ENCODE assay signal across 8 cellular contexts in the genomic region with DNA sequence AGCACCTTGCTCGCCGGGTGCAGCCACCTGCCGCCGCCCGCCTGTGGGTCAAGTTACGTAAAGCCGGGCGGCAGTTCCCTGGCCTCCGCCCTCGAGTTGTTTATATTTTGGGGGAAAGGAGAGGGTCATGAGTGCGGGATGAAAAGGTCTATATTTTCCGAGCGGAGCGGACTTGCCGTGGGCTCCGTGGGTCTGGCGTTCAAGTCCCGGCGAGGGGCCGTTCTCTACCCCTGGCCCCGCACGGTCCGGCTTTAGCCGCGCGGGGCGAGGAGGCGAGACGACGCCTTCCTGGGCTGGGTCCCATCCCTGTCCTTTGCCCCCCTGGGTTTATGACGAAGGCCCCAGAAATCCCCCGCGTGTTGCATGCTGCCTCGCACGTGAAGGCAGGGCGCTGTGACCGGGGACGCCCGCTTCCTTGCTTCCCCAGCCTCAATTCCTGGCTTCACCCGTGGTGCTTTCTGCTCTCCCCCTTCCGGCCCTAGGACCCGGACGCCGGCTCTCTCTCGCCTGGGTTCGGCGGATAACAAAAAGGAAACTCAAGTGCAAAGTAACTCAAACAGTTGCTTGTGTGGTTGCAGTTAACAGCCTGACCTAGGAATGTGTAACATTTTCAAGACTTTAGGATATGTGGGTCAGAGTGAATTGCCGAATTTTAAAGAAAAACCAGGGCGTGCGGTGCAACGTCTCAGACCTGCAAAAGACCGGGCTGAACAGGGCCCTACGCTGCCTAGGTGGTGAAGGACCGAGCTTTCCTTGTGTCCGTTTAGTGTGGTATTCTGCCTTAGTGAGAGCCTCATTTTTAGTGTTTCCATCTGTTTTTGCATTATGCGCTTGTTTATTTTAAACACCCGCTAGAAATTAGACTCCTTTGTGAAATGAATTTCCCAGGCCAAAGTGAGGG. TPM values are rescaled to one million over a fixed set of nuclear protein-coding genes. Genes with fewer than 3 reads are reported as not detected.
DNase-seq lines count a peak whose midpoint lies in the region; ATAC-seq, FAIRE-seq and TF ChIP-seq lines count a peak whose summit lies in the region.

No MANE protein-coding gene starts in this region.

- H3K27ac ChIP-seq in endothelial cell of umbilical vein (ENCODE audit: insufficient read depth, low read depth, low read length), result peak overlapping the region; percentile 44

- H3K79me2 ChIP-seq in endothelial cell of umbilical vein (ENCODE audit: control insufficient read depth, insufficient read depth, low read length), result peaks cover 42% of the 10 kb centered on the region

- no peaks in the 10 kb centered on the region for H4K20me1 ChIP-seq in endothelial cell of umbilical vein (replicated peaks; ENCODE audit: control insufficient read depth, extremely low read depth, insufficient read depth, low read length)

- TF ChIP-seq CTCF in GM12875 (IDR thresholded peaks at IDR 0.05; ENCODE audit: borderline replicate concordance, insufficient read depth, low read depth, low read length), result 0 out of 2 replicates have a peak, but pooled peaks have one; percentile 3
- no peak for TF ChIP-seq CTCF in endothelial cell of umbilical vein (IDR thresholded peaks at IDR 0.05; ENCODE audit: extremely low read depth in 1 of 2, insufficient read depth in 1 of 2, low read depth in 1 of 2, low read length in 2 of 2)
- TF ChIP-seq CTCF in mucosa of descending colon (IDR thresholded peaks at IDR 0.05), result no peak

- intact Hi-C loops in endothelial cell of umbilical vein (cut with micrococcal nuclease) (loop anchor here (5.0 to 10.0 kb wide), 4 partner anchors 114 to 857 kb away; partner anchors contain the start of gene GNAQ), mucosa of descending colon (cut with DNase I, micrococcal nuclease) (no loop called here)

- POLR2A ChIA-PET in endothelial cell of umbilical vein (lab: Charles Lee), result no interaction called here

- no peaks in the 10 kb centered on the region for H3K9me1 ChIP-seq in endothelial cell of umbilical vein (replicated peaks; ENCODE audit: control insufficient read depth, extremely low read depth, insufficient read depth, low read length)

- dilution Hi-C loops in endothelial cell of umbilical vein (cut with MboI; ENCODE audit: extremely low pct_ligation_motif_present, low sequenced_read_pairs), result no loop called here

- H3K36me3 Mint-ChIP-seq in activated CD8-positive, alpha-beta memory T cell treated with anti-CD3 and anti-CD28 coated beads, Interleukin-2, amount 10 ng/mL, durations not matched to agents 7 days and 5 days, result peaks cover 5% of the 10 kb centered on the region

- H3K4me3 Mint-ChIP-seq in activated CD8-positive, alpha-beta memory T cell treated with anti-CD3 and anti-CD28 coated beads, Interleukin-2, amount 10 ng/mL, durations not matched to agents 7 days and 5 days, result peak overlapping the region; percentile 97

- H3K36me3 ChIP-seq in endothelial cell of umbilical vein (ENCODE audit: control insufficient read depth in 2 of 2, extremely low read depth in 1 of 2, insufficient read depth in 2 of 2, low read length in 2 of 2), result no peaks in the 10 kb centered on the region
- H3K36me3 ChIP-seq in mucosa of descending colon (ENCODE audit: low read depth), result no peaks in the 10 kb centered on the region

- H3K9me3 ChIP-seq in endothelial cell of umbilical vein (replicated peaks; ENCODE audit: control insufficient read depth, insufficient read depth, low read length) (no peaks in the 10 kb centered on the region), mucosa of descending colon (no peaks in the 10 kb centered on the region)

- TF ChIP-seq POLR2A in endothelial cell of umbilical vein (IDR thresholded peaks at IDR 0.05; ENCODE audit: low read depth, low read length), result no peak

- H3K27me3 ChIP-seq in endothelial cell of umbilical vein (ENCODE audit: control insufficient read depth in 2 of 2, insufficient read depth in 2 of 2, low read length in 2 of 2), result peaks cover 3% of the 10 kb centered on the region in 2 experiments

- H3K27me3 Mint-ChIP-seq in activated CD8-positive, alpha-beta memory T cell treated with anti-CD3 and anti-CD28 coated beads, Interleukin-2, amount 10 ng/mL, durations not matched to agents 7 days and 5 days, result peaks cover 2% of the 10 kb centered on the region

- H2AFZ ChIP-seq in endothelial cell of umbilical vein (ENCODE audit: low read depth, low read length), result peak overlapping the region; percentile 97

- peaks cover 25% of the 10 kb centered on the region for H3K4me1 Mint-ChIP-seq in activated CD8-positive, alpha-beta memory T cell treated with anti-CD3 and anti-CD28 coated beads, Interleukin-2, amount 10 ng/mL, durations not matched to agents 7 days and 5 days

- FAIRE-seq in endothelial cell of umbilical vein (lab: Jason Lieb, UNC), result peak; percentile 57

- peak overlapping the region; percentile 78 for H3K4me3 ChIP-seq in GM12875 (ENCODE audit: low read depth, low read length)
- H3K4me3 ChIP-seq in endothelial cell of umbilical vein (replicated peaks in 1 of 3; ENCODE audit: insufficient read depth in 1 of 3, low read depth in 1 of 3, low read length in 3 of 3), result peak overlapping the region; percentile 86 to 91 (median 87)
- H3K4me3 ChIP-seq in mucosa of descending colon, result peak overlapping the region; percentile 61

- H3K4me1 ChIP-seq in endothelial cell of umbilical vein (ENCODE audit: control insufficient read depth, extremely low read depth, insufficient read depth, low read length) (peaks cover 12% of the 10 kb centered on the region), mucosa of descending colon (ENCODE audit: low read depth) (peaks cover 12% of the 10 kb centered on the region)

- DNase-seq in NCI-H460 (ENCODE audit: extremely low read depth, low read depth), result peak; percentile 30
- peak; percentile 73 for DNase-seq in activated CD8-positive, alpha-beta memory T cell treated with anti-CD3 and anti-CD28 coated beads, Interleukin-2, amount 10 ng/mL, durations not matched to agents 7 days and 5 days
- DNase-seq in endothelial cell of umbilical vein (ENCODE audit: low read depth, low spot score), result peak; percentile 49
- peak; percentile 53 to 77 (median 69) for DNase-seq in mucosa of descending colon
- peak; percentile 68 for DNase-seq in stimulated activated CD8-positive, alpha-beta memory T cell treated with anti-CD3 and anti-CD28 coated beads, Interleukin-4, amount 100 ng/mL, for 48 hours

- ATAC-seq in HG02798 (IDR thresholded peaks at IDR 0.05; ENCODE audit: poor library complexity, unreplicated experiment) (peak; percentile 13), mucosa of descending colon (peak; percentile 52), GM21360 (IDR thresholded peaks at IDR 0.05; ENCODE audit: unreplicated experiment) (no peak)
- peak; percentile 4 for ATAC-seq in activated CD8-positive, alpha-beta memory T cell treated with anti-CD3 and anti-CD28 coated beads, Interleukin-2, amount 10 ng/mL, durations not matched to agents 7 days and 5 days

- H3K4me2 ChIP-seq in endothelial cell of umbilical vein (ENCODE audit: insufficient read depth, low read length), result peak overlapping the region; percentile 94

- BruUV-seq in endothelial cell of umbilical vein (replicated peaks; lab: Mats Ljungman, UMichigan), result TSS peak; percentile 15

- peak overlapping the region; percentile 94 for H3K27ac Mint-ChIP-seq in activated CD8-positive, alpha-beta memory T cell treated with anti-CD3 and anti-CD28 coated beads, Interleukin-2, amount 10 ng/mL, durations not matched to agents 7 days and 5 days

- no peaks in the 10 kb centered on the region for H3K9me3 Mint-ChIP-seq in activated CD8-positive, alpha-beta memory T cell treated with anti-CD3 and anti-CD28 coated beads, Interleukin-2, amount 10 ng/mL, durations not matched to agents 7 days and 5 days (ENCODE audit: low read depth)

- CTCF ChIA-PET in activated CD8-positive, alpha-beta memory T cell treated with anti-CD3 and anti-CD28 coated beads, Interleukin-2, amount 10 ng/mL, durations not matched to agents 7 days and 5 days (lab: Charles Lee), result interaction anchor here (1.3 to 3.2 kb wide), 3 partner anchors 10 to 279 kb away, joined by 3 to 23 read pairs (median 4); no protein-coding TSS in a partner anchor
- CTCF ChIA-PET in endothelial cell of umbilical vein (lab: Charles Lee), result interaction anchor here (1.0 to 3.3 kb wide), 2 partner anchors 9 to 12 kb away, joined by 3 to 36 read pairs; no protein-coding TSS in a partner anchor

- peak overlapping the region; percentile 82 for H3K9ac ChIP-seq in endothelial cell of umbilical vein (replicated peaks; ENCODE audit: extremely low read depth, insufficient read depth, low read length)

TF ChIP-seq in endothelial cell of umbilical vein, 7 proteins besides CTCF, POLR2A, EP300 and RAD21:
- TF ChIP-seq EZH2 (IDR thresholded peaks at IDR 0.05; ENCODE audit: borderline replicate concordance, low read depth, low read length, severe bottlenecking) (no peak), MAX (IDR thresholded peaks at IDR 0.05; ENCODE audit: insufficient read depth, insufficient read length) (peak; percentile 54)

RNA-seq across cellular contexts. Expression of gene VPS13A, which starts 0.8 kb away (rescaled TPM):
- total RNA-seq in NCI-H460 (2014; rRNA removed; shearing (Covaris generic)), result 25.4 and 28.4 TPM in 2 replicates
- polyA plus RNA-seq in NCI-H460 (2014; cell fraction: nucleus; rRNA removed), result 33.3 and 48.9 TPM in 2 replicates
- total RNA-seq in activated CD8-positive, alpha-beta memory T cell treated with anti-CD3 and anti-CD28 coated beads, Interleukin-2, amount 10 ng/mL, durations not matched to agents 7 days and 5 days, result 10 to 100 TPM; 43.6 to 53.8 TPM
- 29.8 and 33.3 TPM in 2 replicates for total RNA-seq in endothelial cell of umbilical vein
- polyA plus RNA-seq in endothelial cell of umbilical vein, result 3.5 and 4.7 TPM in 2 replicates
- 2.9 and 4.2 TPM in 2 replicates for polyA plus RNA-seq in endothelial cell of umbilical vein (2011; cell fraction: cytosol; rRNA removed)
- 37.2 and 51.2 TPM in 2 replicates for polyA plus RNA-seq in endothelial cell of umbilical vein (2011; cell fraction: nucleus; rRNA removed)
- polyA plus RNA-seq in endothelial cell of umbilical vein (2012), result 18.6 and 19.4 TPM in 2 replicates
- polyA minus RNA-seq in endothelial cell of umbilical vein, result 30.1 and 31.4 TPM in 2 replicates
- polyA minus RNA-seq in endothelial cell of umbilical vein (2011; cell fraction: cytosol; rRNA and poly(A)+ RNA removed), result 19.7 TPM
- polyA minus RNA-seq in endothelial cell of umbilical vein (2011; cell fraction: nucleus; rRNA and poly(A)+ RNA removed), result 138 and 181 TPM in 2 replicates
- 10 to 100 TPM; 48.7 to 62.6 (median 49.2) TPM for total RNA-seq in mucosa of descending colon
